ENCODE assay signal across 9 cellular contexts in the genomic region with DNA sequence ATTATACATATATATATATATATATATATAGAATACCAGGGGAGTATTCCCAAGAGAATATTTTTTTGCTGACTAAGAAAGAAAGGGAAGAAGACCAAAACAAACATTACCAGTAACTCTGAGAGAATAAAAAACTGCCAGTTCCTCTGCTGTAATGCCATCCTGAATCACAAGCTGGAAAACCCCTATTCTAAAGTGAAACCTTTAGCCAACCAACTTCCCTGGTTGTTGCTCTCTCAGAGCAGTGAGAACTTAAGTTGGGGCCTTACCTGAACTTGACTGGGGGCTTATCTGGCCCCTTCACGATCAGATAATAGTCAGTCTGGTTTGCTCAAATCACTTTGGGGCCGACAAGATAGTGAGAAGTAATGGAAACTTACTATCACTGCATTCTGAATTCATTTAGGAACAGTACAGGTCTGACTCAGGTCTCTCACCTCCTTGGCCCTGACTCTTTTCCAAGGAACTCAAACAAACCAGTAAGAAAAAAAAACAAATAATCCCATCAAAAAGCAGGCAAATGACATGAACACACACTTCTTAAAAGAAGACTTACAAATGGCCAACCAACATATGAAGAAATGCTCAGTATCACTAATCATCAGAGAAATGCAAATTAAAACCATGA.
A peak's percentile ranks its signal among the peaks of the same experiment; 100 is the strongest.
DNase-seq lines count a peak whose midpoint lies in the region; ATAC-seq and TF ChIP-seq lines count a peak whose summit lies in the region.
"Had no signal": no experiment of that assay in that cellular context is flagged by ENCODE, and none has a peak within 500 bp of the region (broad histone marks: within the 10 kb centered on the region; RNA-seq: fewer than 3 reads in every experiment).

No MANE protein-coding gene starts in this region.

- H3K36me3 Mint-ChIP-seq in HFFc6 (ENCODE audit: low read depth) (no peaks in the 10 kb centered on the region), WTC11 (no peaks in the 10 kb centered on the region)
- H3K36me3 Mint-ChIP-seq in activated CD4-positive, alpha-beta memory T cell treated with anti-CD3 and anti-CD28 coated beads for 36 hours = peaks cover 13% of the 10 kb centered on the region

- H3K27ac Mint-ChIP-seq in HFFc6 = peak overlapping the region; percentile 6; the same call in 1 of the 2 replicates
- peak overlapping the region; percentile 93 for H3K27ac Mint-ChIP-seq in activated CD4-positive, alpha-beta memory T cell treated with anti-CD3 and anti-CD28 coated beads for 36 hours
- no peak overlapping the region for H3K27ac Mint-ChIP-seq in WTC11

- DNase-seq in HFFc6 (no peak), kidney glomerular epithelial cell (lab: John Stamatoyannopoulos, UW) (peak; percentile 41), H4 (ENCODE audit: low spot score) (no peak), WTC11 (ENCODE audit: low spot score) (no peak), dorsolateral prefrontal cortex (no peak), DMS53 (lab: John Stamatoyannopoulos, UW) (no peak)
- peak; percentile 41 for DNase-seq in activated CD4-positive, alpha-beta memory T cell treated with anti-CD3 and anti-CD28 coated beads for 36 hours
- DNase-seq: retina had no signal

- H3K27me3 Mint-ChIP-seq in HFFc6 (ENCODE audit: insufficient read depth) (no peaks in the 10 kb centered on the region), WTC11 (ENCODE audit: low read depth) (no peaks in the 10 kb centered on the region)
- H3K27me3 Mint-ChIP-seq in activated CD4-positive, alpha-beta memory T cell treated with anti-CD3 and anti-CD28 coated beads for 36 hours = no peaks in the 10 kb centered on the region

- POLR2A ChIA-PET in activated CD4-positive, alpha-beta memory T cell treated with anti-CD3 and anti-CD28 coated beads for 36 hours (lab: Charles Lee) = interaction anchor here (0.6 to 1.1 kb wide), 3 partner anchors 57 to 168 kb away, joined by 3 to 4 read pairs (median 3); no protein-coding TSS in a partner anchor
- POLR2A ChIA-PET in WTC11 (lab: Charles Lee) = no interaction called here

- TF ChIP-seq CTCF in HFFc6 (IDR thresholded peaks at IDR 0.05) (no peak), WTC11 (IDR thresholded peaks at IDR 0.05) (no peak), dorsolateral prefrontal cortex (IDR thresholded peaks at IDR 0.05 in 54 of 56, conservative IDR thresholded peaks at IDR 0.05 in 2 of 56; ENCODE audit: low read depth in 1 of 56, partially characterized antibody in 56 of 56) (no peak)

- H3K4me1 Mint-ChIP-seq in HFFc6 (ENCODE audit: low read depth) (peaks cover 11% of the 10 kb centered on the region; the same call in 1 of the 2 replicates), WTC11 (peaks cover 7% of the 10 kb centered on the region)
- H3K4me1 Mint-ChIP-seq in activated CD4-positive, alpha-beta memory T cell treated with anti-CD3 and anti-CD28 coated beads for 36 hours (ENCODE audit: low read depth) = peaks cover 57% of the 10 kb centered on the region

- H3K4me3 ChIP-seq in GM08714 (ENCODE audit: low read length) (peak overlapping the region; percentile 21; the same call in 1 of the 2 replicates), dorsolateral prefrontal cortex (no peak overlapping the region)

- ATAC-seq in WTC11 = no peak

- CTCF ChIA-PET in activated CD4-positive, alpha-beta memory T cell treated with anti-CD3 and anti-CD28 coated beads for 36 hours (lab: Charles Lee) = interaction anchor here (0.6 to 1.5 kb wide), 5 partner anchors 16 to 215 kb away, joined by 3 to 5 read pairs (median 3); no protein-coding TSS in a partner anchor
- CTCF ChIA-PET in WTC11 (lab: Charles Lee) = no interaction called here

- H3K27me3 ChIP-seq in dorsolateral prefrontal cortex = peaks cover 0 to 80% (median 14%) of the 10 kb centered on the region in 45 donors

- intact Hi-C loops in activated CD4-positive, alpha-beta memory T cell treated with anti-CD3 and anti-CD28 coated beads for 36 hours (cut with micrococcal nuclease) = loop anchor here (2.0 to 10.0 kb wide), 6 partner anchors 36 to 486 kb away; a partner anchor contains a TSS
- intact Hi-C loops in dorsolateral prefrontal cortex (cut with DNase I) = loop anchor here in 1 of 2 donors (2.0 kb wide), 1 partner anchor 214 kb away; no protein-coding TSS in a partner anchor

- H3K4me3 Mint-ChIP-seq in HFFc6 = no peak overlapping the region
- H3K4me3 Mint-ChIP-seq in activated CD4-positive, alpha-beta memory T cell treated with anti-CD3 and anti-CD28 coated beads for 36 hours = peak overlapping the region; percentile 3
- no peak overlapping the region for H3K4me3 Mint-ChIP-seq in WTC11

- H3K9me3 Mint-ChIP-seq in HFFc6 (no peaks in the 10 kb centered on the region), WTC11 (no peaks in the 10 kb centered on the region)
- no peaks in the 10 kb centered on the region for H3K9me3 Mint-ChIP-seq in activated CD4-positive, alpha-beta memory T cell treated with anti-CD3 and anti-CD28 coated beads for 36 hours

- peak overlapping the region in 1 of 59 donors; percentile 22 for H3K27ac ChIP-seq in dorsolateral prefrontal cortex

TF ChIP-seq in WTC11, 78 proteins besides CTCF, POLR2A, EP300 and RAD21:
- no peak for TF ChIP-seq GTF2I (CRISPR knock-in tag; conservative IDR thresholded peaks at IDR 0.05)

Comparison
In these comparisons a context has a peak if more than half of its experiments do, and no peak if none do; other contexts are left out.
1. DNase-seq: peak in activated CD4-positive, alpha-beta memory T cell treated with anti-CD3 and anti-CD28 coated beads for 36 hours (single experiment) and kidney glomerular epithelial cell (single experiment); none in HFFc6 (single experiment), H4 (single experiment), WTC11 (single experiment), dorsolateral prefrontal cortex (0 of 10) and DMS53 (single experiment).